ENCODE assay signal across 8 cellular contexts in genomic region chr7:43572516-43573049, GRCh38. TPM values are rescaled to one million over a fixed set of nuclear protein-coding genes. Genes with fewer than 3 reads are reported as not detected.
DNase-seq lines count a peak whose midpoint lies in the region; ATAC-seq and TF ChIP-seq lines count a peak whose summit lies in the region.

No MANE protein-coding gene starts in this region.

- H3K4me3 Mint-ChIP-seq in activated CD4-positive, alpha-beta T cell treated with anti-CD3 and anti-CD28 coated beads, Interleukin-2, amount 10 ng/mL, durations not matched to agents 7 days and 5 days = no peak overlapping the region

- H3K27me3 Mint-ChIP-seq in activated CD4-positive, alpha-beta T cell treated with anti-CD3 and anti-CD28 coated beads, Interleukin-2, amount 10 ng/mL, durations not matched to agents 7 days and 5 days = peaks cover 6% of the 10 kb centered on the region

- CTCF ChIA-PET in activated CD4-positive, alpha-beta T cell treated with anti-CD3 and anti-CD28 coated beads, Interleukin-2, amount 10 ng/mL, durations not matched to agents 7 days and 5 days (lab: Charles Lee) = interaction anchor here (0.6 to 7.0 kb wide), 9 partner anchors 9 to 642 kb away, joined by 3 to 92 read pairs (median 4); partner anchors contain the start of gene STK17A
- CTCF ChIA-PET in GM10248 (lab: Yijun Ruan, JAX) = interaction anchor here (0.7 to 8.2 kb wide), 10 partner anchors 10 to 267 kb away, joined by 3 to 154 read pairs (median 3); partner anchors contain the start of gene STK17A

- POLR2A ChIA-PET in activated CD4-positive, alpha-beta T cell treated with anti-CD3 and anti-CD28 coated beads, Interleukin-2, amount 10 ng/mL, durations not matched to agents 7 days and 5 days (lab: Charles Lee) = no interaction called here
- POLR2A ChIA-PET in GM10248 (lab: Yijun Ruan, JAX) = interaction anchor here (1.0 kb wide), 1 partner anchor 10 kb away, joined by 6 read pairs; the partner anchor contains the start of gene STK17A

- no peaks in the 10 kb centered on the region for H3K4me1 ChIP-seq in gastroesophageal sphincter

- TF ChIP-seq CTCF in gastroesophageal sphincter (IDR thresholded peaks at IDR 0.05) (no peak), GM10248 (IDR thresholded peaks at IDR 0.05; ENCODE audit: control extremely low read depth, extremely low read depth, low read depth, missing control alignments) (no peak)

- H3K4me1 Mint-ChIP-seq in activated CD4-positive, alpha-beta T cell treated with anti-CD3 and anti-CD28 coated beads, Interleukin-2, amount 10 ng/mL, durations not matched to agents 7 days and 5 days = peaks cover 23% of the 10 kb centered on the region

- no peak overlapping the region for H3K27ac ChIP-seq in gastroesophageal sphincter

- no peaks in the 10 kb centered on the region for H3K9me3 ChIP-seq in gastroesophageal sphincter

- H3K27ac Mint-ChIP-seq in activated CD4-positive, alpha-beta T cell treated with anti-CD3 and anti-CD28 coated beads, Interleukin-2, amount 10 ng/mL, durations not matched to agents 7 days and 5 days = peak overlapping the region; percentile 10

- no peak for TF ChIP-seq EP300 in gastroesophageal sphincter (IDR thresholded peaks at IDR 0.05)

- no peaks in the 10 kb centered on the region for H3K36me3 ChIP-seq in gastroesophageal sphincter

- H3K9me3 Mint-ChIP-seq in activated CD4-positive, alpha-beta T cell treated with anti-CD3 and anti-CD28 coated beads, Interleukin-2, amount 10 ng/mL, durations not matched to agents 7 days and 5 days = no peaks in the 10 kb centered on the region

- H3K27me3 ChIP-seq in gastroesophageal sphincter = no peaks in the 10 kb centered on the region

- no peak overlapping the region for H3K4me3 ChIP-seq in gastroesophageal sphincter

- H3K36me3 Mint-ChIP-seq in activated CD4-positive, alpha-beta T cell treated with anti-CD3 and anti-CD28 coated beads, Interleukin-2, amount 10 ng/mL, durations not matched to agents 7 days and 5 days (ENCODE audit: low read depth) = no peaks in the 10 kb centered on the region

- WGBS in gastroesophageal sphincter (ENCODE audit: low coverage in 1 of 2), 2 donors = 14 to 17% methylated on average over 1 of the region's 1 CpG

- DNase-seq in GF-D8 (lab: John Stamatoyannopoulos, UW) (peak; percentile 96), HPDE6-E6E7 (ENCODE audit: extremely low spot score) (peak; percentile 76), NCI-H1105 treated with DMSO at 0.1 percent for 48 hours (lab: John Stamatoyannopoulos, UW) (no peak), GM10248 (ENCODE audit: extremely low spot score) (no peak)
- DNase-seq in activated CD4-positive, alpha-beta T cell treated with anti-CD3 and anti-CD28 coated beads, Interleukin-2, amount 10 ng/mL, durations not matched to agents 7 days and 5 days = peak; percentile 50
- peak; percentile 11 for DNase-seq in stimulated activated naive CD4-positive, alpha-beta T cell treated with Interleukin-2 at 50 U/mL for 16 hours (lab: John Stamatoyannopoulos, UW)

- TF ChIP-seq POLR2A in gastroesophageal sphincter (IDR thresholded peaks at IDR 0.05) = no peak

- ATAC-seq in gastroesophageal sphincter = peak; percentile 81
- no peak for ATAC-seq in HG02870 (IDR thresholded peaks at IDR 0.05; ENCODE audit: unreplicated experiment)

RNA-seq across cellular contexts. Expression of gene STK17A, which starts 10.3 kb away (rescaled TPM):
- 10 to 100 TPM; 74.4 to 74.8 TPM for total RNA-seq in activated CD4-positive, alpha-beta T cell treated with anti-CD3 and anti-CD28 coated beads, Interleukin-2, amount 10 ng/mL, durations not matched to agents 7 days and 5 days
- total RNA-seq in gastroesophageal sphincter = 10 to 100 TPM; 14.6 to 31.5 (median 27.3) TPM

Comparison
In these comparisons a context has a peak if more than half of its experiments do, and no peak if none do; other contexts are left out.
1. DNase-seq: peak in GF-D8 (single experiment), HPDE6-E6E7 (single experiment), activated CD4-positive, alpha-beta T cell treated with anti-CD3 and anti-CD28 coated beads, Interleukin-2, amount 10 ng/mL, durations not matched to agents 7 days and 5 days (single experiment) and stimulated activated naive CD4-positive, alpha-beta T cell treated with Interleukin-2 at 50 U/mL for 16 hours (single experiment); none in NCI-H1105 treated with DMSO at 0.1 percent for 48 hours (single experiment) and GM10248 (single experiment).